In genomic region chr7:40655426-40655825, GRCh38 we compare ENCODE assay signal across 26 cellular contexts.
"Had no signal": no experiment of that assay in that cellular context is flagged by ENCODE, and none has a peak within 500 bp of the region (broad histone marks: within the 10 kb centered on the region; RNA-seq: fewer than 3 reads in every experiment).

No MANE protein-coding gene starts in this region.

- H3K4me1 ChIP-seq: stomach, testis, thyroid gland, tibial nerve, transverse colon, upper lobe of left lung, upper lobe of right lung, uterus, vagina had no signal

- ATAC-seq: stimulated activated effector memory CD8-positive, alpha-beta T cell treated with anti-CD3 and anti-CD28 coated beads, Interleukin-12 subunit alpha, Interleukin-12 subunit beta, amount 100 ng/mL, for 72 hours; stimulated activated memory B cell treated with anti-CD40 and anti-IgM and Interleukin-4, amounts not matched to agents 10 μg/mL and 1 μg/mL and 100 μg/mL, for 72 hours; stimulated activated naive B cell treated with anti-CD40 and anti-IgM and Interleukin-4, amounts not matched to agents 10 μg/mL and 1 μg/mL and 100 μg/mL, for 72 hours; stimulated activated naive CD8-positive, alpha-beta T cell treated with anti-CD3 and anti-CD28 coated beads, Interleukin-15, amount 100 ng/mL, for 72 hours; stimulated activated naive CD8-positive, alpha-beta T cell treated with anti-CD3 and anti-CD28 coated beads, Interleukin-15, Interleukin-2, amounts not matched to agents 100 U/mL and 50 U/mL, for 24 hours; upper lobe of right lung had no signal

- H3K27me3 ChIP-seq: stomach, suprapubic skin, testis, thyroid gland, tibial artery, tibial nerve, transverse colon, upper lobe of left lung, upper lobe of right lung, uterus, vagina had no signal

- DNase-seq: stimulated activated CD4-positive, alpha-beta T cell treated with anti-CD3 and anti-CD28 coated beads, Interleukin-2, amount 100 ng/mL, for 48 hours; stimulated activated CD4-positive, alpha-beta T cell treated with anti-CD3 and anti-CD28 coated beads, Interleukin-4, amount 100 ng/mL, for 1 hour; stimulated activated CD4-positive, alpha-beta T cell treated with anti-CD3 and anti-CD28 coated beads, Interleukin-4, amount 100 ng/mL, for 24 hours; stimulated activated CD4-positive, alpha-beta T cell treated with anti-CD3 and anti-CD28 coated beads, Interleukin-4, amount 100 ng/mL, for 4 hours; stimulated activated CD8-positive, alpha-beta memory T cell treated with anti-CD3 and anti-CD28 coated beads, Interleukin-4, amount 100 ng/mL, for 48 hours; stimulated activated naive B cell treated with anti-CD40 and anti-IgM and Interleukin-4, amounts not matched to agents 10 μg/mL and 1 μg/mL and 100 μg/mL, for 72 hours; stimulated activated naive CD4-positive, alpha-beta T cell; stimulated activated naive CD4-positive, alpha-beta T cell treated with Interleukin-2 at 50 U/mL for 16 hours; stimulated activated naive CD8-positive, alpha-beta T cell treated with anti-CD3 and anti-CD28 coated beads, Interleukin-15, amount 100 ng/mL, for 72 hours; stimulated activated naive CD8-positive, alpha-beta T cell treated with anti-CD3 and anti-CD28 coated beads, Interleukin-15, Interleukin-2, amounts not matched to agents 100 U/mL and 50 U/mL, for 24 hours; stomach; substantia nigra; testis; thyroid gland; tibial artery; transverse colon; trophoblast cell; upper lobe of left lung; upper lobe of right lung; uterus had no signal

- H3K27ac ChIP-seq: stomach, suprapubic skin, testis, thoracic aorta, thyroid gland, tibial artery, tibial nerve, transverse colon, upper lobe of left lung, upper lobe of right lung, uterus, vagina had no signal

- H3K9me3 ChIP-seq: stomach, suprapubic skin, testis, thoracic aorta, thyroid gland, tibial artery, transverse colon, upper lobe of left lung, upper lobe of right lung, uterus, vagina had no signal

- H3K36me3 ChIP-seq: stomach, suprapubic skin, thoracic aorta, thyroid gland, tibial artery, tibial nerve, transverse colon, upper lobe of left lung, upper lobe of right lung, uterus, vagina had no signal

- H3K4me3 ChIP-seq: stomach, suprapubic skin, testis, thoracic aorta, thyroid gland, tibial artery, tibial nerve, transverse colon, upper lobe of left lung, upper lobe of right lung, uterus, vagina had no signal
